17 cellular contexts compared by ENCODE assay signal in the genomic region with DNA sequence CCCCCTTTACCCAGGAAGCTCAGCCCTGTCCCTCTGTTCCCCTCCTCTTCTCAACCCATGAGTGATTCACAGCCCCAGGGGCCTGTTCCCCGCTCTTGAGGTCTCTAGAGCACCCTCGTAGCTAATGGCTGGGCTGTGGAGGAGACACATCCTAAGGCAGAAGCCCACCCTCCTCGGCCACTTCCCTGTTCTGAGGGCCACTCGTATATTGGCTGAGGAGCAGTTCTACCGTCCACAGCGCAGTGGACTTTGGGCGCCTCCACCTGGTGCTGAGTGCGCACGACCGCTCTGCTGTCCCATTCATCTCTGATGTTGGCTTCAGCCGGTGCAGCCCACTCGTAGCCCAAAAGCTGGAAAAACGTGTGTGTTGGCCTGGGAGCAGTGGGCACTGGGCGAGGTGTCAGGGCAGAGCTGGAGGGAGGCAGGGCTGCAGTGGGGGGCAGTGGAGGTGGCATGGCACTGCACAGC. TPM values are rescaled to one million over a fixed set of nuclear protein-coding genes. Genes with fewer than 3 reads are reported as not detected.
DNase-seq lines count a peak whose midpoint lies in the region; ATAC-seq, FAIRE-seq and TF ChIP-seq lines count a peak whose summit lies in the region.
"Had no signal": no experiment of that assay in that cellular context is flagged by ENCODE, and none has a peak within 500 bp of the region (broad histone marks: within the 10 kb centered on the region; RNA-seq: fewer than 3 reads in every experiment).

No MANE protein-coding gene starts in this region.

- no peaks in the 10 kb centered on the region for H3K9me2 ChIP-seq in GM23338 (ENCODE audit: insufficient read depth)
- H3K9me2 ChIP-seq: SK-N-SH had no signal

- in situ Hi-C loops in brain microvascular endothelial cell (cut with HindIII; ENCODE audit: low pct_ligation_motif_present, low sequenced_read_pairs) = no loop called here

- peak overlapping the region; percentile 97 for H2AFZ ChIP-seq in GM23338

- 0 out of 2 replicates have a peak, but pooled peaks cover 3% of the 10 kb centered on the region for H3K27me3 ChIP-seq in GM23338 (ENCODE audit: insufficient read depth)
- no peaks in the 10 kb centered on the region for H3K27me3 ChIP-seq in brain microvascular endothelial cell (replicated peaks)

- no peak for FAIRE-seq in kidney (lab: Jason Lieb, UNC)

- no peak overlapping the region for H3K27ac ChIP-seq in GM23338 (ENCODE audit: low read depth)
- no peak overlapping the region for H3K27ac ChIP-seq in brain microvascular endothelial cell
- H3K27ac ChIP-seq in kidney (ENCODE audit: low read depth in 2 of 2, low read length in 2 of 2) = no peak overlapping the region
- H3K27ac ChIP-seq: BLaER1 had no signal

- H3K27ac Mint-ChIP-seq in GM23338 = no peak overlapping the region
- H3K27ac Mint-ChIP-seq: CD8-positive, alpha-beta memory T cell; IgD-negative memory B cell had no signal

- intact Hi-C loops in kidney (cut with DNase I) = no loop called here

- H3K4me1 ChIP-seq in GM23338 (ENCODE audit: insufficient read depth) (peaks cover 6% of the 10 kb centered on the region; the same call in 1 of the 2 replicates), kidney (ENCODE audit: control insufficient read depth in 1 of 2, insufficient read depth in 1 of 2, low read depth in 1 of 2, low read length in 2 of 2) (no peaks in the 10 kb centered on the region)
- H3K4me1 ChIP-seq: HAP-1 had no signal

- peaks cover 5% of the 10 kb centered on the region for H3K4me1 Mint-ChIP-seq in GM23338
- H3K4me1 Mint-ChIP-seq in activated T-cell treated with anti-CD3 and anti-CD28 coated beads, Interleukin-2, amount 50 U/mL, for 4 hours (ENCODE audit: low read depth) = peaks cover 3% of the 10 kb centered on the region

- no peaks in the 10 kb centered on the region for H3K36me3 ChIP-seq in GM23338 (ENCODE audit: insufficient read depth)
- H3K36me3 ChIP-seq in brain microvascular endothelial cell (replicated peaks) = no peaks in the 10 kb centered on the region
- H3K36me3 ChIP-seq in kidney (ENCODE audit: control insufficient read depth in 1 of 2, insufficient read depth in 2 of 2, low read length in 2 of 2) = no peaks in the 10 kb centered on the region
- H3K36me3 ChIP-seq: BLaER1, HAP-1 had no signal

- peaks cover 3% of the 10 kb centered on the region; the same call in 2 of the 3 replicates for H3K9me3 Mint-ChIP-seq in GM23338
- no peaks in the 10 kb centered on the region for H3K9me3 Mint-ChIP-seq in activated T-cell treated with anti-CD3 and anti-CD28 coated beads, Interleukin-2, amount 50 U/mL, for 4 hours
- H3K9me3 Mint-ChIP-seq: CD8-positive, alpha-beta memory T cell; IgD-negative memory B cell had no signal

- TF ChIP-seq CTCF in GM23338 (conservative IDR thresholded peaks at IDR 0.05; ENCODE audit: low read depth in 2 of 2) (peak in 1 of 2 experiments; percentile 49; a peak in 3 of 4 replicates), brain microvascular endothelial cell (IDR thresholded peaks at IDR 0.05; ENCODE audit: low read depth, low read length, missing control alignments) (peak; percentile 4), kidney (IDR thresholded peaks at IDR 0.05; ENCODE audit: borderline replicate concordance, extremely low read depth, insufficient read depth) (no peak)

- peak; percentile 0 for DNase-seq in Ammon's horn (ENCODE audit: low spot score)
- no peak for DNase-seq in GM23338 (ENCODE audit: low spot score)
- DNase-seq in brain microvascular endothelial cell = no peak
- peak; percentile 44 for DNase-seq in kidney
- no peak for DNase-seq in middle frontal gyrus (ENCODE audit: extremely low spot score, low spot score)
- no peak for DNase-seq in activated T-cell treated with anti-CD3 and anti-CD28 coated beads, Interleukin-2, amount 50 U/mL, for 4 hours
- no peak for DNase-seq in HuH-7.5 (ENCODE audit: low spot score)
- DNase-seq: CD8-positive, alpha-beta memory T cell; NCI-H1694; NCI-H2107; NCI-H226; Right ventricle myocardium superior; SK-N-SH had no signal

- no peak overlapping the region for H3K9ac ChIP-seq in kidney (ENCODE audit: low read length in 2 of 2)
- H3K9ac ChIP-seq: BLaER1, SK-N-SH had no signal

- H3K27me3 Mint-ChIP-seq in GM23338 (ENCODE audit: insufficient read depth, low read depth, poor library complexity) = peaks cover 1% of the 10 kb centered on the region
- H3K27me3 Mint-ChIP-seq in activated T-cell treated with anti-CD3 and anti-CD28 coated beads, Interleukin-2, amount 50 U/mL, for 4 hours (ENCODE audit: low read depth) = peaks cover 27% of the 10 kb centered on the region

- ATAC-seq in GM23338 = no peak
- no peak for ATAC-seq in activated T-cell treated with anti-CD3 and anti-CD28 coated beads, Interleukin-2, amount 50 U/mL, for 4 hours
- no peak for ATAC-seq in GM21447 (IDR thresholded peaks at IDR 0.05; ENCODE audit: unreplicated experiment)

- H3K4me3 Mint-ChIP-seq in GM23338 = no peak overlapping the region
- H3K4me3 Mint-ChIP-seq in activated T-cell treated with anti-CD3 and anti-CD28 coated beads, Interleukin-2, amount 50 U/mL, for 4 hours = no peak overlapping the region
- H3K4me3 Mint-ChIP-seq: IgD-negative memory B cell had no signal

- H3K4me2 ChIP-seq in GM23338 = peak overlapping the region; percentile 91; the same call in 1 of the 2 replicates
- H3K4me2 ChIP-seq: SK-N-SH had no signal

- no peaks in the 10 kb centered on the region for H3K79me2 ChIP-seq in GM23338 (replicated peaks; ENCODE audit: insufficient read depth)

- H3K4me3 ChIP-seq in GM23338 (no peak overlapping the region), brain microvascular endothelial cell (ENCODE audit: low read depth, low read length) (no peak overlapping the region), kidney (ENCODE audit: low read length in 2 of 2) (no peak overlapping the region)
- H3K4me3 ChIP-seq: BLaER1, HAP-1 had no signal

- no peaks in the 10 kb centered on the region; the same call in 2 of the 3 replicates for H3K36me3 Mint-ChIP-seq in GM23338 (ENCODE audit: low read depth)
- no peaks in the 10 kb centered on the region for H3K36me3 Mint-ChIP-seq in activated T-cell treated with anti-CD3 and anti-CD28 coated beads, Interleukin-2, amount 50 U/mL, for 4 hours (ENCODE audit: insufficient read depth)
- H3K36me3 Mint-ChIP-seq: CD8-positive, alpha-beta memory T cell; IgD-negative memory B cell had no signal

- no peaks in the 10 kb centered on the region for H3K9me3 ChIP-seq in kidney (ENCODE audit: control insufficient read depth in 1 of 2, low read length in 2 of 2)
- H3K9me3 ChIP-seq: BLaER1, HAP-1, SK-N-SH had no signal

- H3F3A ChIP-seq in GM23338 (replicated peaks; ENCODE audit: low read depth) = no peaks in the 10 kb centered on the region

- no peaks in the 10 kb centered on the region for H4K20me1 ChIP-seq in GM23338 (replicated peaks; ENCODE audit: insufficient read depth)
- H4K20me1 ChIP-seq: BLaER1 had no signal

TF ChIP-seq in GM23338, 12 proteins besides CTCF, POLR2A, EP300 and RAD21 (continues in another document):
- no peak for TF ChIP-seq EZH2 (IDR thresholded peaks at IDR 0.05; ENCODE audit: low read depth, unreplicated experiment)
- TF ChIP-seq ZNF114 (CRISPR knock-in tag; IDR thresholded peaks at IDR 0.05) = no peak

RNA-seq across cellular contexts. Expression of gene PKP1, which starts 24.5 kb away (rescaled TPM):
- total RNA-seq in GM23338 (2014; rRNA removed; shearing (Covaris generic)) = 0.58 and 0.83 TPM in 2 replicates
- polyA plus RNA-seq in GM23338 (2016; fragmentation: Nextera tagmentation; extraction: Ambion mirVana) = 0.17 and 0.19 TPM in 2 replicates
- 0.63 TPM for total RNA-seq in kidney
- polyA plus RNA-seq in kidney (ENCODE audit: insufficient read depth, low read depth, low replicate concordance) = 0.47 TPM
- total RNA-seq in activated T-cell treated with anti-CD3 and anti-CD28 coated beads, Interleukin-2, amount 50 U/mL, for 4 hours = not detected
- total RNA-seq: CD8-positive, alpha-beta memory T cell had no signal
- polyA plus RNA-seq: CD8-positive, alpha-beta memory T cell; IgD-negative memory B cell; SK-N-SH had no signal

Comparison
In these comparisons a context has a peak if more than half of its experiments do, and no peak if none do; other contexts are left out.
1. DNase-seq: peak in Ammon's horn (single experiment) and kidney (single experiment); none in GM23338 (single experiment), brain microvascular endothelial cell (single experiment), middle frontal gyrus (single experiment), activated T-cell treated with anti-CD3 and anti-CD28 coated beads, Interleukin-2, amount 50 U/mL, for 4 hours (single experiment) and HuH-7.5 (single experiment).